Comparison of ENCODE assay signal across 1 cellular context in genomic region chr1:155304558-155305063, GRCh38.
A peak's percentile ranks its signal among the peaks of the same experiment; 100 is the strongest.
TF ChIP-seq lines count a peak whose summit lies in the region.

No MANE protein-coding gene starts in this region.

TF ChIP-seq in HepG2, 621 proteins besides CTCF, POLR2A, EP300 and RAD21 (continued from another document and continues in another):
- TF ChIP-seq TARDBP (CRISPR knock-in tag; IDR thresholded peaks at IDR 0.05) (peak; percentile 41; the same call in 1 of the 2 replicates), NCOA5 (CRISPR knock-in tag; IDR thresholded peaks at IDR 0.05) (no peak), ZFYVE20 (CRISPR knock-in tag; IDR thresholded peaks at IDR 0.05; ENCODE audit: borderline replicate concordance, low read depth) (no peak), ADNP (CRISPR knock-in tag; IDR thresholded peaks at IDR 0.05) (no peak), ZBTB8A (CRISPR knock-in tag; IDR thresholded peaks at IDR 0.05; ENCODE audit: borderline replicate concordance, low read depth) (no peak), REL (CRISPR knock-in tag; conservative IDR thresholded peaks at IDR 0.05) (no peak), ZNF281 (CRISPR knock-in tag; IDR thresholded peaks at IDR 0.05; ENCODE audit: borderline replicate concordance) (no peak), PPARG (CRISPR knock-in tag; conservative IDR thresholded peaks at IDR 0.05) (0 out of 2 replicates have a peak, but pooled peaks have one; percentile 21), BCLAF1 (IDR thresholded peaks at IDR 0.05) (no peak), HDAC2 (CRISPR knock-in tag; IDR thresholded peaks at IDR 0.05) (peak; percentile 30; the same call in 1 of the 2 replicates), ZBTB37 (CRISPR knock-in tag; IDR thresholded peaks at IDR 0.05) (no peak), ZSCAN9 (CRISPR knock-in tag; IDR thresholded peaks at IDR 0.05; ENCODE audit: borderline replicate concordance) (0 out of 2 replicates have a peak, but pooled peaks have one; percentile 30), ZNF691 (CRISPR knock-in tag; IDR thresholded peaks at IDR 0.05; ENCODE audit: borderline replicate concordance, low read depth) (0 out of 2 replicates have a peak, but pooled peaks have one; percentile 45), ERF (CRISPR knock-in tag; IDR thresholded peaks at IDR 0.05) (0 out of 2 replicates have a peak, but pooled peaks have one; percentile 23), SALL1 (CRISPR knock-in tag; IDR thresholded peaks at IDR 0.05) (peak; percentile 45), ZFP82 (CRISPR knock-in tag; IDR thresholded peaks at IDR 0.05; ENCODE audit: borderline replicate concordance) (no peak), ZNF274 (CRISPR knock-in tag; IDR thresholded peaks at IDR 0.05) (no peak), IKZF4 (CRISPR knock-in tag; IDR thresholded peaks at IDR 0.05; ENCODE audit: borderline replicate concordance, low read depth, not compliant biosample characterization) (no peak), MEF2D (CRISPR knock-in tag; IDR thresholded peaks at IDR 0.05) (0 out of 2 replicates have a peak, but pooled peaks have one; percentile 17), ZNF431 (CRISPR knock-in tag; IDR thresholded peaks at IDR 0.05; ENCODE audit: borderline replicate concordance, low read depth) (0 out of 2 replicates have a peak, but pooled peaks have one; percentile 33), ZFP37 (CRISPR knock-in tag; IDR thresholded peaks at IDR 0.05; ENCODE audit: borderline replicate concordance) (no peak), ZNF510 (CRISPR knock-in tag; IDR thresholded peaks at IDR 0.05; ENCODE audit: low read depth) (no peak), LBX2 (CRISPR knock-in tag; IDR thresholded peaks at IDR 0.05; ENCODE audit: borderline replicate concordance) (no peak), DRAP1 (CRISPR knock-in tag; IDR thresholded peaks at IDR 0.05) (peak; percentile 84), FOXO1 (CRISPR knock-in tag; IDR thresholded peaks at IDR 0.05) (no peak), GABPA (IDR thresholded peaks at IDR 0.05; ENCODE audit: low read depth, low read length) (no peak), GABPA (CRISPR knock-in tag; IDR thresholded peaks at IDR 0.05; ENCODE audit: low read depth) (peak; percentile 67), XRCC5 (optimal IDR thresholded peaks at IDR 0.05; ENCODE audit: low read length) (no peak), ZSCAN31 (CRISPR knock-in tag; IDR thresholded peaks at IDR 0.05; ENCODE audit: low read depth) (0 out of 2 replicates have a peak, but pooled peaks have one; percentile 9), ZNF207 (IDR thresholded peaks at IDR 0.05; ENCODE audit: borderline replicate concordance) (no peak), ZNF513 (CRISPR knock-in tag; conservative IDR thresholded peaks at IDR 0.05) (no peak), ZNF124 (CRISPR knock-in tag; IDR thresholded peaks at IDR 0.05) (peak; percentile 51; the same call in 1 of the 2 replicates), TIGD3 (CRISPR knock-in tag; IDR thresholded peaks at IDR 0.05; ENCODE audit: borderline replicate concordance) (peak; percentile 38; the same call in 1 of the 2 replicates), SMARCE1 (IDR thresholded peaks at IDR 0.05; ENCODE audit: borderline replicate concordance) (no peak), NAIF1 (CRISPR knock-in tag; IDR thresholded peaks at IDR 0.05; ENCODE audit: borderline replicate concordance) (no peak), DR1 (CRISPR knock-in tag; IDR thresholded peaks at IDR 0.05) (no peak), KLF6 (CRISPR knock-in tag; IDR thresholded peaks at IDR 0.05) (0 out of 2 replicates have a peak, but pooled peaks have one; percentile 37), ELF1 (CRISPR knock-in tag; IDR thresholded peaks at IDR 0.05) (no peak), ZFX (CRISPR knock-in tag; IDR thresholded peaks at IDR 0.05; ENCODE audit: low read depth) (peak; percentile 51; the same call in 1 of the 2 replicates), KDM4B (CRISPR knock-in tag; IDR thresholded peaks at IDR 0.05) (no peak), ZNF546 (CRISPR knock-in tag; conservative IDR thresholded peaks at IDR 0.05) (no peak), AHDC1 (CRISPR knock-in tag; IDR thresholded peaks at IDR 0.05; ENCODE audit: borderline replicate concordance) (no peak), ZBTB14 (CRISPR knock-in tag; IDR thresholded peaks at IDR 0.05) (no peak), ZNF432 (CRISPR knock-in tag; IDR thresholded peaks at IDR 0.05; ENCODE audit: borderline replicate concordance) (no peak), ZNF547 (CRISPR knock-in tag; IDR thresholded peaks at IDR 0.05) (no peak), ZNF136 (CRISPR knock-in tag; IDR thresholded peaks at IDR 0.05; ENCODE audit: low read depth) (peak; percentile 63; the same call in 1 of the 2 replicates)
